ENCODE assay signal across 34 cellular contexts in the genomic region with DNA sequence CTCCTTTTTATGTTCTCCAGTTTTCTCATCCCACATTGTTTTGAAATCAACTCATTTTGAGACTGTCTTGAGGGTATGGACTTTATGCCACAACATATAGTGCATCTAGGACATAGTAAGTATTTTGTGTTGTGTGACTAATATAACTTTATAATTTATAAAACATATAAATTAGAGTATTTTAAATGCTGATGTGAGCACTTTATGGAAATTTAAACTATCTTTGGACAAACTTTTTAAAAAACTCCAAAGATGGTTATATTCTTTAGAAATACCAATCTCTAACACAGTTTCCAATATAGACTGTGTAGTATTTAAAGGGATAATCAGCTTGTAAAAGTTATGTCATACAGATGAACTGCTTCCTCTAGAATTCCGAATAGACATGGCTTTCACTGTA.
"Had no signal": no experiment of that assay in that cellular context is flagged by ENCODE, and none has a peak within 500 bp of the region (broad histone marks: within the 10 kb centered on the region; RNA-seq: fewer than 3 reads in every experiment).

No MANE protein-coding gene starts in this region.

- H3K27me3 ChIP-seq: adrenal gland, ascending aorta, body of pancreas, brain microvascular endothelial cell, breast epithelium, cardiac muscle cell had no signal

- FAIRE-seq: astrocyte, bronchial epithelial cell had no signal

- DNase-seq: activated effector memory CD4-positive, alpha-beta T cell treated with anti-CD3 and anti-CD28 coated beads, Interleukin-2, amount 50 U/mL, for 16 hours; activated effector memory CD4-positive, alpha-beta T cell treated with Interleukin-2 at 50 U/mL for 16 hours; activated gamma-delta T cell; activated gamma-delta T cell treated with Interleukin-2 at 50 U/mL for 16 hours; activated naive CD4-positive, alpha-beta T cell; activated naive CD4-positive, alpha-beta T cell treated with anti-CD3 and anti-CD28 coated beads for 36 hours; activated naive CD4-positive, alpha-beta T cell treated with anti-CD3 and anti-CD28 coated beads, Interleukin-2, amount 10 ng/mL, durations not matched to agents 7 days and 5 days; activated naive CD4-positive, alpha-beta T cell treated with anti-CD3 and anti-CD28 coated beads, Interleukin-2, amount 50 U/mL, for 16 hours; activated naive CD4-positive, alpha-beta T cell treated with Interleukin-2 at 50 U/mL for 16 hours; activated naive CD8-positive, alpha-beta T cell treated with anti-CD3 and anti-CD28 coated beads for 36 hours; activated naive CD8-positive, alpha-beta T cell treated with anti-CD3 and anti-CD28 coated beads, Interleukin-2, amount 10 ng/mL, durations not matched to agents 7 days and 5 days; activated naive CD8-positive, alpha-beta T cell treated with anti-CD3 and anti-CD28 coated beads, Interleukin-2, amount 50 U/mL, for 24 hours; activated T-cell treated with anti-CD3 and anti-CD28 coated beads, Interleukin-2, amount 50 U/mL, for 1 hour; activated T-cell treated with anti-CD3 and anti-CD28 coated beads, Interleukin-2, amount 50 U/mL, for 24 hours; activated T-cell treated with anti-CD3 and anti-CD28 coated beads, Interleukin-2, amount 50 U/mL, for 4 hours; activated T-cell treated with anti-CD3 and anti-CD28 coated beads, Interleukin-2, amount 50 U/mL, for 48 hours; activated T-cell treated with anti-CD3 and anti-CD28 coated beads, Interleukin-2, amount 50 U/mL, for 72 hours; adrenal gland; amniotic stem cell; amygdala; anterior cingulate cortex; aorta; body of pancreas; brain microvascular endothelial cell; caudate nucleus; central memory CD4-positive, alpha-beta T cell; cerebellar nuclear complex had no signal

- ATAC-seq: activated naive CD4-positive, alpha-beta T cell treated with anti-CD3 and anti-CD28 coated beads, Interleukin-2, amount 50 U/mL, for 72 hours; activated naive CD8-positive, alpha-beta T cell treated with anti-CD3 and anti-CD28 coated beads, Interleukin-2, amount 50 U/mL, for 24 hours; activated T-cell treated with anti-CD3 and anti-CD28 coated beads, Interleukin-2, amount 50 U/mL, for 4 hours; activated T-cell treated with anti-CD3 and anti-CD28 coated beads, Interleukin-2, amount 50 U/mL, for 72 hours; activated T-helper 17 cell treated with anti-CD3 and anti-CD28 coated beads, Interleukin-2, amount 50 U/mL, for 72 hours; body of pancreas had no signal

- H3K4me1 ChIP-seq: adrenal gland, ascending aorta, body of pancreas, breast epithelium had no signal

- H3K4me3 ChIP-seq: adrenal gland, ascending aorta, body of pancreas, breast epithelium, cardiac muscle cell had no signal

- H3K36me3 ChIP-seq: adrenal gland, ascending aorta, brain microvascular endothelial cell, breast epithelium, cardiac muscle cell had no signal

- H3K27ac ChIP-seq: adrenal gland, ascending aorta, body of pancreas, brain microvascular endothelial cell, breast epithelium, cardiac muscle cell had no signal

- H3K9me3 ChIP-seq: adrenal gland, ascending aorta, body of pancreas, breast epithelium had no signal
